Comparison of ENCODE assay signal across 8 cellular contexts in genomic region chr20:63739129-63740069, GRCh38. TPM values are rescaled to one million over a fixed set of nuclear protein-coding genes. Genes with fewer than 3 reads are reported as not detected.
A peak's percentile ranks its signal among the peaks of the same experiment; 100 is the strongest.
DNase-seq lines count a peak whose midpoint lies in the region; ATAC-seq and TF ChIP-seq lines count a peak whose summit lies in the region.

A gene with protein sequence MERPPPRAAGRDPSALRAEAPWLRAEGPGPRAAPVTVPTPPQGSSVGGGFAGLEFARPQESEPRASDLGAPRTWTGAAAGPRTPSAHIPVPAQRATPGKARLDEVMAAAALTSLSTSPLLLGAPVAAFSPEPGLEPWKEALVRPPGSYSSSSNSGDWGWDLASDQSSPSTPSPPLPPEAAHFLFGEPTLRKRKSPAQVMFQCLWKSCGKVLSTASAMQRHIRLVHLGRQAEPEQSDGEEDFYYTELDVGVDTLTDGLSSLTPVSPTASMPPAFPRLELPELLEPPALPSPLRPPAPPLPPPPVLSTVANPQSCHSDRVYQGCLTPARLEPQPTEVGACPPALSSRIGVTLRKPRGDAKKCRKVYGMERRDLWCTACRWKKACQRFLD (plus strand): TSS chr20:63739776. CDS start chr20:63739913, 137 bp downstream.

- DNase-seq in DMS53 (lab: John Stamatoyannopoulos, UW): peak; percentile 94
- DNase-seq in MG63: peak; percentile 79
- DNase-seq in T-helper 1 cell: peak; percentile 52 to 75 (median 62)
- DNase-seq in astrocyte of the spinal cord (ENCODE audit: low read depth, low spot score): peak; percentile 47
- peak; percentile 86 to 94 (median 93) for DNase-seq in right cardiac atrium
- DNase-seq in posterior vena cava (ENCODE audit: low spot score): peak; percentile 93
- no peak for DNase-seq in cerebellar nuclear complex (lab: John Stamatoyannopoulos, UW)

- H3K4me1 ChIP-seq in right cardiac atrium (ENCODE audit: control insufficient read depth, insufficient read depth, low read length): peaks cover 5% of the 10 kb centered on the region

- in situ Hi-C loops in astrocyte of the spinal cord (cut with HindIII; ENCODE audit: low sequenced_read_pairs): no loop called here

- no peak for TF ChIP-seq CTCF in astrocyte of the spinal cord (IDR thresholded peaks at IDR 0.05; ENCODE audit: low read depth, low read length)

- H3K9me3 ChIP-seq in MG63 (no peaks in the 10 kb centered on the region), right cardiac atrium (ENCODE audit: control insufficient read depth, low read length) (no peaks in the 10 kb centered on the region)

- peak within 1 kb of the TSS; percentile 83 for H3K27ac ChIP-seq in right cardiac atrium (ENCODE audit: low read length)

- intact Hi-C loops in right cardiac atrium (cut with DNase I): loop anchor here in 1 of 4 donors (10.0 kb wide), 1 partner anchor 95 kb away; no protein-coding TSS in a partner anchor
- intact Hi-C loops in posterior vena cava (cut with DNase I): no loop called here

- ATAC-seq in GM21723 (IDR thresholded peaks at IDR 0.05; ENCODE audit: unreplicated experiment): peak; percentile 46
- ATAC-seq in right cardiac atrium: peak; percentile 60 to 70

- H3K4me3 ChIP-seq in MG63: peak within 1 kb of the TSS; percentile 86
- H3K4me3 ChIP-seq in astrocyte of the spinal cord (ENCODE audit: low read depth, low read length): peak within 1 kb of the TSS; percentile 69
- H3K4me3 ChIP-seq in right cardiac atrium (ENCODE audit: low read length): peak within 1 kb of the TSS; percentile 87

- H3K27me3 ChIP-seq in MG63: no peaks in the 10 kb centered on the region
- no peaks in the 10 kb centered on the region for H3K27me3 ChIP-seq in right cardiac atrium (ENCODE audit: control insufficient read depth, insufficient read depth)

- 1% methylated on average over 134 of the region's 136 CpGs for WGBS in right cardiac atrium

- peaks cover 46% of the 10 kb centered on the region for H3K36me3 ChIP-seq in MG63

RNA-seq across cellular contexts. Expression of the gene that starts here (rescaled TPM):
- 49.0 and 123 TPM in 2 replicates for total RNA-seq in MG63 (2014; rRNA removed; shearing (Covaris generic); ENCODE audit: low replicate concordance)
- total RNA-seq in right cardiac atrium: 10 to 100 TPM; 42.7 to 69.1 (median 50.1) TPM
- 39.2 TPM for polyA plus RNA-seq in right cardiac atrium
- total RNA-seq in posterior vena cava: 100 to 1,000 TPM in 1 of 2 donors, 10 to 100 TPM in 1; 54.0 to 112 TPM

Comparison
In these comparisons a context has a peak if more than half of its experiments do, and no peak if none do; other contexts are left out.
1. DNase-seq: peak in DMS53 (single experiment), MG63 (single experiment), T-helper 1 cell (5 of 5), astrocyte of the spinal cord (single experiment), right cardiac atrium (3 of 3) and posterior vena cava (single experiment); none in cerebellar nuclear complex (0 of 2).
2. Peak in every context shown above with its lines, with median percentiles within 50 percentile points of each other: H3K4me3 ChIP-seq.